Comparison of ENCODE assay signal across 10 cellular contexts in the genomic region with DNA sequence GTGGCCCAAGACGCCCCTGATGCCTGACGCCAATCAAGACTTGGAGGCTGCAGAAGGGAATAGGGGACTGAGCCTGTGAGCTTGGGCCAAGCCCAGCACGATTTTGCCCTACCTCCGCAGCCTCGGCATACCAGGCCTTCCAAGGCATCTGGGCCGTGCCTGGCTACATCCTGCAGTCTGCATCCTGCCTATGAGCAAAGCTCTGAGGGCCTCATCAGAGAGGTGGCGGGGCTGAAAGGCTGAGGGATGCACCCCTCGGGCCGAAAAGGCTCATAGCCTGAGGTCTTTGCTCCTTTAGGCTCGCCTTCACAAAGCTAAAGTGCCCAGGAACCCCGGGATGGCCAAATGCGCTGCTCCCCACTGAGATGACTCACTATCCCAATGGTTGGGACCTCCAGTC. TPM values are rescaled to one million over a fixed set of nuclear protein-coding genes. Genes with fewer than 3 reads are reported as not detected.
"Had no signal": no experiment of that assay in that cellular context is flagged by ENCODE, and none has a peak within 500 bp of the region (broad histone marks: within the 10 kb centered on the region; RNA-seq: fewer than 3 reads in every experiment).

No MANE protein-coding gene starts in this region.

- ATAC-seq: HCT116, K562 had no signal

- H3K4me1 ChIP-seq: HAP-1 had no signal

- DNase-seq: GOT3, HFFc6, KG1 had no signal

- FAIRE-seq: H54, HTR-8/SVneo, K562 had no signal

- H3K4me3 ChIP-seq: HAP-1, K562 had no signal

- H3K36me3 ChIP-seq: HAP-1 had no signal

- H3K9me3 ChIP-seq: HAP-1 had no signal

RNA-seq across cellular contexts. Expression of a gene that starts 2.5 kb away (rescaled TPM):
- total RNA-seq: HFFc6, HT-29, IMR-90, K562 had no signal
- polyA plus RNA-seq: IMR-90, K562 had no signal
